ENCODE assay signal across 13 cellular contexts in the genomic region with DNA sequence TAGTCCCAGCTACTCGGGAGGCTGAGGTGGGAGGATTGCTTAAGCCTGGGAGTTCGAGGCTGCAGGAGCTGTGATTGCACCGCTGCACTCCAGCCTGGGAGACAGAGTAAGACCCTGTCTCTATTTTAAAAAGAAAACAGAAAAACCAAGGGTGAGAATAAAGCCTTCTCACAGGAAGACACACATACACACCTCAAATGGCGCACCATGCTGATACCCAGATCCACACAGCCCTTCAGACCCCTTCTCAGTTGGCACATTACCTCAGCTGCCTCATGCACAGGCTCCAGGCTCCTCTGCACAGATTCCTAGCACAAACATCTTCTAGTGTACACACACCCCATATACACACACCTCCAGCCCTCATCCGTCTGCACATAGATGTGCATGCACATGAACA. TPM values are rescaled to one million over a fixed set of nuclear protein-coding genes. Genes with fewer than 3 reads are reported as not detected.
"Had no signal": no experiment of that assay in that cellular context is flagged by ENCODE, and none has a peak within 500 bp of the region (broad histone marks: within the 10 kb centered on the region; RNA-seq: fewer than 3 reads in every experiment).

No MANE protein-coding gene starts in this region.

- H3K27ac ChIP-seq: cardiac muscle cell, gastrocnemius medialis, right atrium auricular region, transverse colon had no signal

- H3K9me3 Mint-ChIP-seq: activated T-helper 2 cell treated with anti-CD3 and anti-CD28 coated beads, Interferon-gamma antibody, Interleukin-2, Interleukin-4, amounts not matched to agents 10 μg/mL and 5 μg/mL and 100 μg/mL, durations not matched to agents 14 hours and 24 hours and 36 hours; mesothelial cell of epicardium had no signal

- H3K4me3 ChIP-seq: cardiac muscle cell, gastrocnemius medialis, right atrium auricular region, skin epidermis, transverse colon had no signal

- H3K27me3 ChIP-seq: gastrocnemius medialis, right atrium auricular region, transverse colon had no signal

- H3K36me3 Mint-ChIP-seq: mesothelial cell of epicardium had no signal

- ATAC-seq: SK-N-SH treated with all-trans-retinoic acid at 6 μM for 48 hours had no signal

- H3K36me3 ChIP-seq: cardiac muscle cell, gastrocnemius medialis, right atrium auricular region, transverse colon had no signal

- H3K9me3 ChIP-seq: gastrocnemius medialis, right atrium auricular region, transverse colon had no signal

- H3K27me3 Mint-ChIP-seq: T-helper 17 cell had no signal

- H3K4me3 Mint-ChIP-seq: mesothelial cell of epicardium had no signal

- DNase-seq: activated naive CD4-positive, alpha-beta T cell treated with anti-CD3 and anti-CD28 coated beads, Interleukin-2, amount 50 U/mL, for 16 hours; effector CD4-positive, alpha-beta T cell; T-helper 17 cell; transverse colon had no signal

- H3K27ac Mint-ChIP-seq: activated T-helper 2 cell treated with anti-CD3 and anti-CD28 coated beads, Interferon-gamma antibody, Interleukin-2, Interleukin-4, amounts not matched to agents 10 μg/mL and 5 μg/mL and 100 μg/mL, durations not matched to agents 14 hours and 24 hours and 36 hours; mesothelial cell of epicardium; T-helper 17 cell had no signal

RNA-seq across cellular contexts. Expression of gene FGR, which starts 7.9 kb away (rescaled TPM):
- total RNA-seq: cardiac muscle cell, fibroblast of lung, kidney epithelial cell had no signal
- polyA plus RNA-seq: fibroblast of lung had no signal
